11 cellular contexts compared by ENCODE assay signal in genomic region chr20:53597521-53598120, GRCh38. TPM values are rescaled to one million over a fixed set of nuclear protein-coding genes. Genes with fewer than 3 reads are reported as not detected.
DNase-seq lines count a peak whose midpoint lies in the region; ATAC-seq, FAIRE-seq and TF ChIP-seq lines count a peak whose summit lies in the region.
"Had no signal": no experiment of that assay in that cellular context is flagged by ENCODE, and none has a peak within 500 bp of the region (broad histone marks: within the 10 kb centered on the region; RNA-seq: fewer than 3 reads in every experiment).

No MANE protein-coding gene starts in this region.

- TF ChIP-seq RAD21 in HepG2 (CRISPR knock-in tag; IDR thresholded peaks at IDR 0.05): no peak

- H3K4me3 Mint-ChIP-seq in activated naive CD4-positive, alpha-beta T cell treated with anti-CD3 and anti-CD28 coated beads for 36 hours: no peak overlapping the region
- no peak overlapping the region for H3K4me3 Mint-ChIP-seq in activated B cell treated with CpG ODN at 0.5 μM for 24 hours

- TF ChIP-seq POLR2A in HepG2 (IDR thresholded peaks at IDR 0.05; ENCODE audit: insufficient read depth in 1 of 2, low read depth in 2 of 2, low read length in 2 of 2): no peak
- no peak for TF ChIP-seq POLR2A in tibial nerve (IDR thresholded peaks at IDR 0.05)
- no peak for TF ChIP-seq POLR2A in GM18505 (IDR thresholded peaks at IDR 0.05; ENCODE audit: borderline replicate concordance, extremely low read depth, insufficient read depth, insufficient read length)

- H4K20me1 ChIP-seq in HepG2 (ENCODE audit: insufficient read depth, low read length): no peaks in the 10 kb centered on the region

- in situ Hi-C loops in HepG2 (cut with HindIII; ENCODE audit: extremely low pct_ligation_motif_present, low pct_unique_long_range_greater_than_20kb): no loop called here

- no TSS peak for BruUV-seq in HepG2 (replicated peaks; lab: Mats Ljungman, UMichigan)

- intact Hi-C loops in activated naive CD4-positive, alpha-beta T cell treated with anti-CD3 and anti-CD28 coated beads for 36 hours (cut with micrococcal nuclease): loop anchor here (1.0 to 10.0 kb wide), 4 partner anchors 12 to 687 kb away; no protein-coding TSS in a partner anchor
- intact Hi-C loops in activated B cell treated with CpG ODN at 0.5 μM for 24 hours (cut with micrococcal nuclease) (no loop called here), HepG2 (cut with micrococcal nuclease; ENCODE audit: unreplicated experiment) (loop anchor here (1.0 to 5.0 kb wide), 3 partner anchors 25 to 140 kb away; no protein-coding TSS in a partner anchor)

- peak overlapping the region; percentile 87 for H3K9ac ChIP-seq in HepG2 (ENCODE audit: insufficient read depth, low read depth, low read length)

- H3K27me3 ChIP-seq in HepG2 (ENCODE audit: control insufficient read depth in 1 of 2, insufficient read depth in 2 of 2, low read length in 2 of 2) (no peaks in the 10 kb centered on the region; a peak in 1 of 5 replicates), tibial nerve (no peaks in the 10 kb centered on the region)

- H3K36me3 ChIP-seq in HepG2 (replicated peaks in 1 of 2; ENCODE audit: control insufficient read depth in 1 of 2, insufficient read depth in 2 of 2, low read length in 2 of 2): no peaks in the 10 kb centered on the region
- no peaks in the 10 kb centered on the region for H3K36me3 ChIP-seq in tibial nerve

- peaks cover 12% of the 10 kb centered on the region for H3K79me2 ChIP-seq in HepG2 (ENCODE audit: insufficient read depth, low read length)

- POLR2A ChIA-PET in activated B cell treated with CpG ODN at 0.5 μM for 24 hours (lab: Charles Lee): no interaction called here
- POLR2A ChIA-PET in HepG2 (lab: Yijun Ruan, JAX): interaction anchor here (0.9 to 9.2 kb wide), 16 partner anchors 16 to 337 kb away, joined by 3 to 164 read pairs (median 12); no protein-coding TSS in a partner anchor

- H3K9me3 ChIP-seq in HepG2 (ENCODE audit: low read length) (no peaks in the 10 kb centered on the region), tibial nerve (no peaks in the 10 kb centered on the region)

- peak overlapping the region; percentile 99 for H3K4me2 ChIP-seq in HepG2 (ENCODE audit: low read depth, low read length)

- peak overlapping the region; percentile 77 for H3K27ac Mint-ChIP-seq in activated naive CD4-positive, alpha-beta T cell treated with anti-CD3 and anti-CD28 coated beads for 36 hours
- peak overlapping the region; percentile 68 for H3K27ac Mint-ChIP-seq in activated B cell treated with CpG ODN at 0.5 μM for 24 hours

- no peaks in the 10 kb centered on the region for H3K9me3 Mint-ChIP-seq in activated naive CD4-positive, alpha-beta T cell treated with anti-CD3 and anti-CD28 coated beads for 36 hours
- H3K9me3 Mint-ChIP-seq in activated B cell treated with CpG ODN at 0.5 μM for 24 hours: no peaks in the 10 kb centered on the region

- H3K27me3 Mint-ChIP-seq in activated naive CD4-positive, alpha-beta T cell treated with anti-CD3 and anti-CD28 coated beads for 36 hours (ENCODE audit: low read depth): no peaks in the 10 kb centered on the region
- H3K27me3 Mint-ChIP-seq in activated B cell treated with CpG ODN at 0.5 μM for 24 hours: no peaks in the 10 kb centered on the region

- no peak for FAIRE-seq in HepG2 (lab: Jason Lieb, UNC)

- DNase-seq in activated naive CD4-positive, alpha-beta T cell treated with anti-CD3 and anti-CD28 coated beads for 36 hours: no peak
- no peak for DNase-seq in activated naive CD4-positive, alpha-beta T cell treated with anti-CD3 and anti-CD28 coated beads, Interleukin-2, amount 50 U/mL, for 16 hours
- DNase-seq in activated B cell treated with CpG ODN at 0.5 μM for 24 hours (no peak), HepG2 (ENCODE audit: low spot score) (no peak), tibial nerve (ENCODE audit: low spot score in 2 of 2) (no peak), SW 1271 (lab: John Stamatoyannopoulos, UW) (no peak)
- DNase-seq in stimulated activated CD8-positive, alpha-beta memory T cell treated with anti-CD3 and anti-CD28 coated beads, Interleukin-4, amount 100 ng/mL, for 48 hours: no peak
- DNase-seq: activated CD4-positive, CD25-positive, alpha-beta regulatory T cell; NCI-H187 treated with DMSO at 0.1 percent for 48 hours; stimulated activated naive CD4-positive, alpha-beta T cell treated with Interleukin-2 at 50 U/mL for 16 hours had no signal

- no peak for TF ChIP-seq CTCF in activated B cell treated with CpG ODN at 0.5 μM for 24 hours (IDR thresholded peaks at IDR 0.05)
- TF ChIP-seq CTCF in HepG2 (CRISPR knock-in tag; IDR thresholded peaks at IDR 0.05): no peak
- TF ChIP-seq CTCF in tibial nerve (IDR thresholded peaks at IDR 0.05): no peak

- peaks cover 3% of the 10 kb centered on the region for H3K36me3 Mint-ChIP-seq in activated naive CD4-positive, alpha-beta T cell treated with anti-CD3 and anti-CD28 coated beads for 36 hours (ENCODE audit: low read depth)
- H3K36me3 Mint-ChIP-seq in activated B cell treated with CpG ODN at 0.5 μM for 24 hours (ENCODE audit: low read depth): peaks cover 2% of the 10 kb centered on the region

- TF ChIP-seq EP300 in HepG2 (IDR thresholded peaks at IDR 0.05; ENCODE audit: low read depth in 2 of 2, low read length in 2 of 2) (no peak), HepG2 (CRISPR knock-in tag; IDR thresholded peaks at IDR 0.05; ENCODE audit: borderline replicate concordance) (no peak), tibial nerve (IDR thresholded peaks at IDR 0.05) (no peak)

- 83% methylated on average over 4 of the region's 4 CpGs for WGBS in HepG2 (ENCODE audit: low lambda C conversion rate)
- 72 to 76% methylated on average over 4 of the region's 4 CpGs for WGBS in tibial nerve, 2 donors

- peaks cover 51% of the 10 kb centered on the region for H3K4me1 ChIP-seq in HepG2 (ENCODE audit: insufficient read depth, low read length)
- peaks cover 0 to 18% (median 8%) of the 10 kb centered on the region in 4 donors for H3K4me1 ChIP-seq in tibial nerve

- CTCF ChIA-PET in activated naive CD4-positive, alpha-beta T cell treated with anti-CD3 and anti-CD28 coated beads for 36 hours (lab: Charles Lee): interaction anchor here (0.7 kb wide), 1 partner anchor 13 kb away, joined by 4 read pairs; no protein-coding TSS in a partner anchor
- CTCF ChIA-PET in activated B cell treated with CpG ODN at 0.5 μM for 24 hours (lab: Charles Lee) (no interaction called here), HepG2 (lab: Yijun Ruan, JAX; ENCODE audit: low intra/inter-chr PET ratio, low total read pairs) (no interaction called here)

- no peak overlapping the region for H2AFZ ChIP-seq in HepG2 (ENCODE audit: low read length)

- H3K4me3 ChIP-seq in HepG2 (replicated peaks in 1 of 3; ENCODE audit: insufficient read depth in 1 of 3, low read depth in 2 of 3, low read length in 3 of 3) (peak overlapping the region; percentile 53 to 89 (median 80); a peak in 4 of 6 replicates), tibial nerve (no peak overlapping the region)

- ATAC-seq in activated B cell treated with CpG ODN at 0.5 μM for 24 hours (ENCODE audit: low read depth) (no peak), HepG2 (no peak), GM18505 (IDR thresholded peaks at IDR 0.05; ENCODE audit: unreplicated experiment) (no peak)

- H3K4me1 Mint-ChIP-seq in activated naive CD4-positive, alpha-beta T cell treated with anti-CD3 and anti-CD28 coated beads for 36 hours (ENCODE audit: low read depth): peaks cover 44% of the 10 kb centered on the region
- H3K4me1 Mint-ChIP-seq in activated B cell treated with CpG ODN at 0.5 μM for 24 hours: peaks cover 43% of the 10 kb centered on the region

- H3K27ac ChIP-seq in HepG2 (ENCODE audit: extremely low read length, insufficient read depth, low read length) (peak overlapping the region; percentile 86), tibial nerve (peak overlapping the region in 3 of 4 donors; percentile 29 to 99 (median 99))

TF ChIP-seq in HepG2, 621 proteins besides CTCF, POLR2A, EP300 and RAD21 (continues in another document):
- no peak for TF ChIP-seq MAFG (CRISPR knock-in tag; IDR thresholded peaks at IDR 0.05)

RNA-seq across cellular contexts. Expression of gene ZNF217, which starts 4.0 kb away (rescaled TPM):
- total RNA-seq in activated naive CD4-positive, alpha-beta T cell treated with anti-CD3 and anti-CD28 coated beads for 36 hours: 10 to 100 TPM; 37.2 to 38.3 TPM
- 70.0 and 80.3 TPM in 2 replicates for total RNA-seq in activated B cell treated with CpG ODN at 0.5 μM for 24 hours
- 29.8 and 65.0 TPM in 2 replicates for total RNA-seq in HepG2 (2016; rRNA removed; fragmentation: Illumina TruSeq; extraction: Trizol)
- 3.8 and 3.9 TPM in 2 replicates for total RNA-seq in HepG2 (2016; cell fraction: cytosol; rRNA removed; fragmentation: Illumina TruSeq; extraction: Trizol; ENCODE audit: low read depth)
- 30.1 and 52.5 TPM in 2 replicates for total RNA-seq in HepG2 (2016; cell fraction: insoluble cytoplasmic fraction; rRNA removed; fragmentation: Illumina TruSeq; extraction: Trizol)
- total RNA-seq in HepG2 (2016; cell fraction: membrane; rRNA removed; fragmentation: Illumina TruSeq; extraction: Trizol): 17.5 and 18.9 TPM in 2 replicates
- total RNA-seq in HepG2 (2016; cell fraction: nucleus; rRNA removed; fragmentation: Illumina TruSeq; extraction: Trizol): 46.4 and 49.3 TPM in 2 replicates
- polyA plus RNA-seq in HepG2 (2011; rRNA removed): 22.3 and 23.7 TPM in 2 replicates
- 16.1 and 20.6 TPM in 2 replicates for polyA plus RNA-seq in HepG2 (2011; cell fraction: cytosol; rRNA removed)
- polyA plus RNA-seq in HepG2 (2011; cell fraction: nucleus; rRNA removed): 28.1 and 34.2 TPM in 2 replicates
- polyA plus RNA-seq in HepG2 (2012): 30.6 and 41.2 TPM in 2 replicates
- polyA plus RNA-seq in HepG2 (2016; cell fraction: cytosol; fragmentation: Illumina TruSeq; extraction: Trizol; ENCODE audit: low read depth): 0.85 and 1.1 TPM in 2 replicates
- 50.4 and 54.5 TPM in 2 replicates for polyA plus RNA-seq in HepG2 (2016; cell fraction: insoluble cytoplasmic fraction; fragmentation: Illumina TruSeq; extraction: Trizol; ENCODE audit: low read depth)
- polyA plus RNA-seq in HepG2 (2016; cell fraction: membrane; fragmentation: Illumina TruSeq; extraction: Trizol; ENCODE audit: low read depth): 5.7 and 6.3 TPM in 2 replicates
- 66.7 and 71.5 TPM in 2 replicates for polyA plus RNA-seq in HepG2 (2016; cell fraction: nucleus; fragmentation: Illumina TruSeq; extraction: Trizol; ENCODE audit: insufficient read depth, low read depth)
- 13.5 and 82.3 TPM in 2 replicates for polyA minus RNA-seq in HepG2 (2011; rRNA and poly(A)+ RNA removed; ENCODE audit: low replicate concordance)
- polyA minus RNA-seq in HepG2 (2011; cell fraction: cytosol; rRNA and poly(A)+ RNA removed): 62.7 and 65.9 TPM in 2 replicates
- 63.2 and 86.3 TPM in 2 replicates for polyA minus RNA-seq in HepG2 (2011; cell fraction: nucleus; rRNA and poly(A)+ RNA removed)
- total RNA-seq in tibial nerve: 10 to 100 TPM; 21.4 to 24.3 (median 23.1) TPM

Comparison
In these comparisons a context has a peak if more than half of its experiments do, and no peak if none do; other contexts are left out.
1. H3K4me3 ChIP-seq: peak in HepG2 (3 of 3); none in tibial nerve (0 of 4).